ENCODE assay signal across 8 cellular contexts in genomic region chr1:193103759-193104495, GRCh38. TPM values are rescaled to one million over a fixed set of nuclear protein-coding genes. Genes with fewer than 3 reads are reported as not detected.
DNase-seq lines count a peak whose midpoint lies in the region; ATAC-seq and TF ChIP-seq lines count a peak whose summit lies in the region.

No MANE protein-coding gene starts in this region.

- H3K27me3 ChIP-seq in lung (ENCODE audit: control insufficient read depth, insufficient read depth), result no peaks in the 10 kb centered on the region
- H3K27me3 ChIP-seq in uterus, result no peaks in the 10 kb centered on the region

- no peaks in the 10 kb centered on the region for H3K9me3 ChIP-seq in HEK293 (ENCODE audit: control insufficient read depth, insufficient read depth, low read depth, low read length)
- H3K9me3 ChIP-seq in lung (ENCODE audit: control insufficient read depth in 2 of 2, insufficient read depth in 1 of 2, low read length in 1 of 2), result no peaks in the 10 kb centered on the region
- no peaks in the 10 kb centered on the region for H3K9me3 ChIP-seq in uterus

- peaks cover 6 to 18% of the 10 kb centered on the region in 2 experiments; a peak in 2 of 3 replicates for H3K36me3 ChIP-seq in HEK293 (ENCODE audit: control insufficient read depth in 2 of 2, insufficient read depth in 1 of 2, low read length in 2 of 2)
- peaks cover 2 to 13% of the 10 kb centered on the region in 2 donors for H3K36me3 ChIP-seq in lung (ENCODE audit: control insufficient read depth in 2 of 2, insufficient read depth in 2 of 2, low read length in 2 of 2)
- H3K36me3 ChIP-seq in uterus, result no peaks in the 10 kb centered on the region

- CTCF ChIA-PET in HEK293 (lab: Yijun Ruan, JAX), result interaction anchor here (0.5 to 1.1 kb wide), 4 partner anchors 9 to 218 kb away, joined by 3 to 6 read pairs (median 4); no protein-coding TSS in a partner anchor

- peak overlapping the region; percentile 77 for H3K4me3 ChIP-seq in HEK293 (ENCODE audit: low read depth, low read length)
- peak overlapping the region; percentile 94 for H3K4me3 ChIP-seq in lung
- H3K4me3 ChIP-seq in uterus, result peak overlapping the region; percentile 73 to 95

- TF ChIP-seq POLR2A in uterus (IDR thresholded peaks at IDR 0.05), result no peak

- intact Hi-C loops in uterus (cut with DNase I; ENCODE audit: low total_unique reads), result loop anchor here (10.0 kb wide), 1 partner anchor 49 kb away; the partner anchor contains the start of genes RO60 and UCHL5

- H3K4me1 ChIP-seq in HEK293 (ENCODE audit: control insufficient read depth, insufficient read depth, low read length) (no peaks in the 10 kb centered on the region), lung (ENCODE audit: control insufficient read depth in 2 of 2, insufficient read depth in 2 of 2, low read length in 2 of 2) (peaks cover 0 to 9% of the 10 kb centered on the region in 2 donors), uterus (peaks cover 6 to 10% of the 10 kb centered on the region in 2 donors)

- DNase-seq in A172 (ENCODE audit: low spot score) (peak; percentile 18), astrocyte of the hippocampus (ENCODE audit: low read depth, low spot score) (peak; percentile 16), lung (ENCODE audit: low spot score) (no peak), uterus (no peak), NCI-H1092 treated with DMSO at 0.1 percent for 48 hours (lab: John Stamatoyannopoulos, UW) (no peak), NOMO-1 treated with DMSO at 0.1 percent for 48 hours (lab: John Stamatoyannopoulos, UW; ENCODE audit: unreplicated experiment) (no peak)
- no peak for DNase-seq in NK-92 treated with Interleukin-12 subunit alpha and Interleukin-12 subunit beta, amount 100 ng/mL, for 24 hours (lab: John Stamatoyannopoulos, UW)

- TF ChIP-seq CTCF in HEK293 (tag by site-specific recombination; IDR thresholded peaks at IDR 0.05), result no peak
- no peak for TF ChIP-seq CTCF in lung (IDR thresholded peaks at IDR 0.05; ENCODE audit: control extremely low read depth, extremely low read depth)
- no peak for TF ChIP-seq CTCF in uterus (IDR thresholded peaks at IDR 0.05)

- ATAC-seq in lung (ENCODE audit: insufficient read depth, low FRiP score), result no peak

- WGBS in lung, 2 donors, result 25 to 37% methylated on average over 9 of the region's 9 CpGs

- H3K27ac ChIP-seq in HEK293 (ENCODE audit: extremely low read depth, low read depth, low read length) (no peak overlapping the region), lung (ENCODE audit: low read depth in 1 of 2, low read length in 1 of 2) (peak overlapping the region; percentile 94 to 99), uterus (peak overlapping the region; percentile 92 to 97)

- POLR2A ChIA-PET in HEK293 (lab: Yijun Ruan, JAX), result interaction anchor here (0.9 to 2.8 kb wide), 5 partner anchors 11 to 45 kb away, joined by 3 to 28 read pairs (median 10); partner anchors contain the start of genes CDC73, RO60 and UCHL5

TF ChIP-seq in HEK293, 187 proteins besides CTCF, POLR2A, EP300 and RAD21:
- TF ChIP-seq ZBTB6 (tag by site-specific recombination; IDR thresholded peaks at IDR 0.05) (no peak), OVOL3 (tag by site-specific recombination; IDR thresholded peaks at IDR 0.05) (no peak), ZNF792 (tag by site-specific recombination; IDR thresholded peaks at IDR 0.05) (peak; percentile 86; the same call in 1 of the 2 replicates), ZNF664 (tag by site-specific recombination; IDR thresholded peaks at IDR 0.05) (peak; percentile 74), PRDM1 (tag by site-specific recombination; IDR thresholded peaks at IDR 0.05) (peak; percentile 42; the same call in 1 of the 2 replicates), KLF8 (tag by site-specific recombination; IDR thresholded peaks at IDR 0.05) (no peak)

RNA-seq across cellular contexts. Expression of gene GLRX2, which starts 1.3 kb away (rescaled TPM):
- total RNA-seq in A172 (2014; rRNA removed; shearing (Covaris generic)), result 58.7 and 63.9 TPM in 2 replicates
- total RNA-seq in lung, result 10 to 100 TPM in 1 of 2 donors, 1 to 10 TPM in 1; 6.3 to 18.7 TPM
- 10 to 100 TPM; 11.4 to 19.6 TPM for polyA plus RNA-seq in lung
- total RNA-seq in uterus, result 10 to 100 TPM in 1 of 4 donors, 1 to 10 TPM in 3; 1.0 to 10.8 (median 6.6) TPM

RNA-seq across cellular contexts. Expression of gene CDC73, which starts 17.9 kb away (rescaled TPM):
- 32.2 and 34.7 TPM in 2 replicates for total RNA-seq in A172 (2014; rRNA removed; shearing (Covaris generic))
- 10 to 100 TPM; 49.4 to 64.2 TPM for total RNA-seq in lung
- polyA plus RNA-seq in lung, result 10 to 100 TPM in 1 of 2 donors, 1 to 10 TPM in 1; 7.8 to 19.6 TPM
- total RNA-seq in uterus, result 10 to 100 TPM; 14.6 to 64.7 (median 56.0) TPM

RNA-seq across cellular contexts. Expression of gene RO60, which starts 44.5 kb away (rescaled TPM):
- total RNA-seq in A172 (2014; rRNA removed; shearing (Covaris generic)), result 121 and 130 TPM in 2 replicates
- total RNA-seq in lung (100 to 1,000 TPM in 1 of 2 donors, 10 to 100 TPM in 1; 50.5 to 147 TPM), uterus (100 to 1,000 TPM in 2 of 4 donors, 10 to 100 TPM in 2; 68.9 to 290 (median 98.1) TPM)
- polyA plus RNA-seq in lung, result 10 to 100 TPM in 1 of 2 donors, 1 to 10 TPM in 1; 6.3 to 10.5 TPM

RNA-seq across cellular contexts. Expression of gene UCHL5, which starts 44.8 kb away (rescaled TPM):
- 49.3 and 53.8 TPM in 2 replicates for total RNA-seq in A172 (2014; rRNA removed; shearing (Covaris generic))
- 10 to 100 TPM; 26.0 to 48.9 TPM for total RNA-seq in lung
- 10 to 100 TPM; 13.7 to 19.7 TPM for polyA plus RNA-seq in lung
- total RNA-seq in uterus, result 10 to 100 TPM in 3 of 4 donors, 1 to 10 TPM in 1; 7.4 to 40.9 (median 23.1) TPM

Comparison
In these comparisons a context has a peak if more than half of its experiments do, and no peak if none do; other contexts are left out.
1. DNase-seq: peak in A172 (single experiment) and astrocyte of the hippocampus (single experiment); none in lung (single experiment), uterus (0 of 2), NCI-H1092 treated with DMSO at 0.1 percent for 48 hours (single experiment), NOMO-1 treated with DMSO at 0.1 percent for 48 hours (single experiment) and NK-92 treated with Interleukin-12 subunit alpha and Interleukin-12 subunit beta, amount 100 ng/mL, for 24 hours (single experiment).
2. Peak in every context shown above with its lines, with median percentiles within 50 percentile points of each other: H3K4me3 ChIP-seq.